19 cellular contexts compared by ENCODE assay signal in the genomic region with DNA sequence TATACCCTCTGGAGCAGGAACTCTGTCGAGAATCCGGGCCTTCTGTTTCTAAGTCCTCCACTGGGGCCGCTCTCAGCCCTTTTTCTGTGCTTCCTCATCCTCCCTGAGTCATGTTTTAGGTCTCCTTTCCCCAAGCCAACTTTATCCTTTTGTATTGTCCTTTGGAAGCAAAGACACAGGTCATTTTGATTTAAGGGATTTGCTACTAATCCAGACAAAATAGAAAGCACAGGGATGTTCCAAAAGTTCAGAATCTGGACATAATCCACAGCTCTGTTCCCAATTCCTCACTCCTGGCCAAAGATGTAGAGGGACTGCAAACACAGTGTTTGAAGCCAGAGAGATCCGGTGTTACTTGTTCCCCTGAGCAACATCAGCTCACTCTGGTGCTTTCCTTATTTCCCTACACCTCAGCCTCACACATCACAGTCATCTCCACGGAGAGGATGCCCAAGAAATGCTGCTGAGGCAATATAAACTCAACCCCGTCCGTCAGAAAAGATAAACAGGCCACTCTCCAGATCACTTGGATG.
DNase-seq lines count a peak whose midpoint lies in the region; ATAC-seq and TF ChIP-seq lines count a peak whose summit lies in the region.
"Had no signal": no experiment of that assay in that cellular context is flagged by ENCODE, and none has a peak within 500 bp of the region (broad histone marks: within the 10 kb centered on the region; RNA-seq: fewer than 3 reads in every experiment).

No MANE protein-coding gene starts in this region.

- TF ChIP-seq CTCF in nephron (IDR thresholded peaks at IDR 0.05; ENCODE audit: unreplicated experiment in 3 of 3) (no peak), sigmoid colon (IDR thresholded peaks at IDR 0.05) (no peak)

- H3K9me3 ChIP-seq in T-helper 17 cell (ENCODE audit: control insufficient read depth, low read length, poor library complexity, severe bottlenecking) (no peaks in the 10 kb centered on the region), sigmoid colon (no peaks in the 10 kb centered on the region)
- H3K9me3 ChIP-seq: SJSA1 had no signal

- intact Hi-C loops in dendritic cell treated with granulocyte-macrophage colony-stimulating factor and Interleukin-4, amounts not matched to agents 40 ng/mL and 50 ng/mL, for 4 days (cut with micrococcal nuclease) = no loop called here
- intact Hi-C loops in sigmoid colon (cut with DNase I) = no loop called here
- intact Hi-C loops in activated CD4-positive, alpha-beta memory T cell treated with anti-CD3 and anti-CD28 coated beads for 36 hours (cut with micrococcal nuclease) = no loop called here

- peaks cover 15% of the 10 kb centered on the region for H3K4me1 Mint-ChIP-seq in T-helper 17 cell
- H3K4me1 Mint-ChIP-seq in dendritic cell treated with granulocyte-macrophage colony-stimulating factor and Interleukin-4, amounts not matched to agents 40 ng/mL and 50 ng/mL, for 4 days (ENCODE audit: low read depth) = peaks cover 58% of the 10 kb centered on the region
- peaks cover 35% of the 10 kb centered on the region for H3K4me1 Mint-ChIP-seq in nephron
- H3K4me1 Mint-ChIP-seq in activated CD4-positive, alpha-beta memory T cell treated with anti-CD3 and anti-CD28 coated beads for 36 hours (ENCODE audit: low read depth) = peaks cover 29% of the 10 kb centered on the region

- no peaks in the 10 kb centered on the region for H3K36me3 ChIP-seq in sigmoid colon
- H3K36me3 ChIP-seq: SJSA1 had no signal

- DNase-seq in T-helper 17 cell = no peak
- DNase-seq in sigmoid colon = no peak
- DNase-seq in superior temporal gyrus (ENCODE audit: extremely low spot score) = no peak
- DNase-seq in MV-4-11 (lab: John Stamatoyannopoulos, UW) = no peak
- DNase-seq in activated CD4-positive, alpha-beta memory T cell treated with anti-CD3 and anti-CD28 coated beads for 36 hours = no peak
- DNase-seq: ACHN; CD4-positive, CD25-positive, alpha-beta regulatory T cell; COR-L47; DMS153; GDM1; HCEC 1CT; NCI-H1105 treated with DMSO at 0.1 percent for 48 hours; NCI-H1694; NCI-H2081 treated with DMSO at 0.1 percent for 48 hours had no signal

- no peaks in the 10 kb centered on the region for H3K27me3 ChIP-seq in sigmoid colon
- H3K27me3 ChIP-seq: SJSA1 had no signal

- H3K4me3 Mint-ChIP-seq in T-helper 17 cell (no peak overlapping the region), nephron (peak overlapping the region in 1 of 3 experiments; percentile 34)
- H3K4me3 Mint-ChIP-seq in dendritic cell treated with granulocyte-macrophage colony-stimulating factor and Interleukin-4, amounts not matched to agents 40 ng/mL and 50 ng/mL, for 4 days = no peak overlapping the region
- H3K4me3 Mint-ChIP-seq in activated CD4-positive, alpha-beta memory T cell treated with anti-CD3 and anti-CD28 coated beads for 36 hours = no peak overlapping the region
- H3K4me3 Mint-ChIP-seq: CD4-positive, CD25-positive, alpha-beta regulatory T cell had no signal

- CTCF ChIA-PET in activated CD4-positive, alpha-beta memory T cell treated with anti-CD3 and anti-CD28 coated beads for 36 hours (lab: Charles Lee) = no interaction called here

- no peak for TF ChIP-seq POLR2A in sigmoid colon (IDR thresholded peaks at IDR 0.05)

- peak overlapping the region in 3 of 4 donors; percentile 25 to 46 (median 40) for H3K27ac ChIP-seq in sigmoid colon
- H3K27ac ChIP-seq: SJSA1 had no signal

- H3K27me3 Mint-ChIP-seq in T-helper 17 cell (no peaks in the 10 kb centered on the region), nephron (ENCODE audit: low read depth) (no peaks in the 10 kb centered on the region)
- no peaks in the 10 kb centered on the region for H3K27me3 Mint-ChIP-seq in dendritic cell treated with granulocyte-macrophage colony-stimulating factor and Interleukin-4, amounts not matched to agents 40 ng/mL and 50 ng/mL, for 4 days
- peaks cover 7% of the 10 kb centered on the region for H3K27me3 Mint-ChIP-seq in activated CD4-positive, alpha-beta memory T cell treated with anti-CD3 and anti-CD28 coated beads for 36 hours

- TF ChIP-seq EP300 in sigmoid colon (IDR thresholded peaks at IDR 0.05) = no peak

- 83 to 90% methylated on average over 7 of the region's 7 CpGs for WGBS in sigmoid colon, 2 donors

- H3K36me3 Mint-ChIP-seq in T-helper 17 cell (ENCODE audit: low read depth) (no peaks in the 10 kb centered on the region), nephron (ENCODE audit: low read depth) (no peaks in the 10 kb centered on the region)
- no peaks in the 10 kb centered on the region for H3K36me3 Mint-ChIP-seq in dendritic cell treated with granulocyte-macrophage colony-stimulating factor and Interleukin-4, amounts not matched to agents 40 ng/mL and 50 ng/mL, for 4 days (ENCODE audit: low read depth)
- no peaks in the 10 kb centered on the region for H3K36me3 Mint-ChIP-seq in activated CD4-positive, alpha-beta memory T cell treated with anti-CD3 and anti-CD28 coated beads for 36 hours
- H3K36me3 Mint-ChIP-seq: CD4-positive, CD25-positive, alpha-beta regulatory T cell had no signal

- peaks cover 0 to 44% (median 22%) of the 10 kb centered on the region in 4 donors for H3K4me1 ChIP-seq in sigmoid colon
- H3K4me1 ChIP-seq: SJSA1 had no signal

- no peak for ATAC-seq in T-helper 17 cell
- ATAC-seq in GM18520 (IDR thresholded peaks at IDR 0.05; ENCODE audit: unreplicated experiment) = no peak
- ATAC-seq: Panc1 had no signal

- POLR2A ChIA-PET in activated CD4-positive, alpha-beta memory T cell treated with anti-CD3 and anti-CD28 coated beads for 36 hours (lab: Charles Lee) = no interaction called here

- H3K9me3 Mint-ChIP-seq in dendritic cell treated with granulocyte-macrophage colony-stimulating factor and Interleukin-4, amounts not matched to agents 40 ng/mL and 50 ng/mL, for 4 days = no peaks in the 10 kb centered on the region
- H3K9me3 Mint-ChIP-seq in nephron = peaks cover 2% of the 10 kb centered on the region
- no peaks in the 10 kb centered on the region for H3K9me3 Mint-ChIP-seq in activated CD4-positive, alpha-beta memory T cell treated with anti-CD3 and anti-CD28 coated beads for 36 hours
- H3K9me3 Mint-ChIP-seq: CD4-positive, CD25-positive, alpha-beta regulatory T cell had no signal

- no peak overlapping the region for H3K4me3 ChIP-seq in sigmoid colon
- H3K4me3 ChIP-seq: SJSA1 had no signal

- peak overlapping the region; percentile 8 for H3K27ac Mint-ChIP-seq in T-helper 17 cell
- peak overlapping the region; percentile 77 for H3K27ac Mint-ChIP-seq in dendritic cell treated with granulocyte-macrophage colony-stimulating factor and Interleukin-4, amounts not matched to agents 40 ng/mL and 50 ng/mL, for 4 days
- peak overlapping the region; percentile 78 to 94 (median 91) for H3K27ac Mint-ChIP-seq in nephron
- no peak overlapping the region for H3K27ac Mint-ChIP-seq in activated CD4-positive, alpha-beta memory T cell treated with anti-CD3 and anti-CD28 coated beads for 36 hours
